ENCODE assay signal across 11 cellular contexts in the genomic region with DNA sequence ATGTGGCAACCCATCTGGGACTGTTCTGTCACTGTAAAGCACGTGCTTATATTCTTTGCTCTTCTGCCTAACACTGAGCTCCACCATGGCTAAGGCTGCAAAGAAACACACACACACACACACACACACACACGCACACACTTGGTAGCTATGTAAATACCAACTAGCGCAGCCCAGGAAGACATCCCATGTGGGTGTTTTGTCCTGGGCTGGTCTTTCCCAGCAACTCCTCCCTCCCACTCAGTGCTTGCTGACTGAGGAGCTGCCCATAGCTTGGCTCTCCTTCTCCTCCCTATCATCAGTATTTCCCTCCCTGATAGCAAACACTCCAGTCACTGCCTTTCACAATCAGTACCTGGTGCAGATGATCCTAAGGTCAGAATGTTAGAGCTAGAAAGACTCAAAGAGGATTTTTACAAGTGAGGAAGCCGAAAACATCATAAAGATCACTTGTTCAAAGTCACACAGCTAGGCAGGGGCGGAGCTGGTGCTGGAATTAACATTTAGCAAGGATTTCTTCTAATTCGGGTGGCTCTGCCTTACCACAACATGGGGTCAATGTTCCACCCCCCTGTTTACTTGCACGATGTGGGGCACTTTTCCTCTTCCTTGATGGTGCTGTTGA.
A peak's percentile ranks its signal among the peaks of the same experiment; 100 is the strongest.
DNase-seq lines count a peak whose midpoint lies in the region; ATAC-seq and TF ChIP-seq lines count a peak whose summit lies in the region.
"Had no signal": no experiment of that assay in that cellular context is flagged by ENCODE, and none has a peak within 500 bp of the region (broad histone marks: within the 10 kb centered on the region; RNA-seq: fewer than 3 reads in every experiment).

No MANE protein-coding gene starts in this region.

- H3K9ac ChIP-seq in colonic mucosa (ENCODE audit: low read depth in 2 of 2, low read length in 2 of 2) (no peak overlapping the region), mesenchymal stem cell (ENCODE audit: low read length) (no peak overlapping the region)

- POLR2A ChIA-PET in CD4-positive, alpha-beta T cell (lab: Charles Lee) = no interaction called here

- DNase-seq in CD1c-positive myeloid dendritic cell (ENCODE audit: extremely low spot score) (peak; percentile 50), NCI-H2029 (lab: John Stamatoyannopoulos, UW) (peak; percentile 86), colonic mucosa (peak; percentile 82), mesenchymal stem cell (peak; percentile 58), anterior cingulate cortex (lab: John Stamatoyannopoulos, UW) (no peak), RKO (ENCODE audit: low spot score) (no peak)
- DNase-seq in CD4-positive, alpha-beta T cell = no peak
- DNase-seq: activated CD4-positive, CD25-positive, alpha-beta regulatory T cell; COR-L47 had no signal

- no peak overlapping the region for H2AFZ ChIP-seq in mesenchymal stem cell (ENCODE audit: low read depth, low read length)

- no peak overlapping the region for H3K23ac ChIP-seq in mesenchymal stem cell (ENCODE audit: low read length in 2 of 2)

- no peaks in the 10 kb centered on the region for H3K9me3 Mint-ChIP-seq in CD4-positive, alpha-beta T cell

- H3K4me3 ChIP-seq in colonic mucosa = no peak overlapping the region
- no peak overlapping the region for H3K4me3 ChIP-seq in mesenchymal stem cell (ENCODE audit: insufficient read depth in 1 of 2, low read depth in 1 of 2, low read length in 2 of 2)
- H3K4me3 ChIP-seq: ascending aorta had no signal

- no peak for TF ChIP-seq CTCF in colonic mucosa (IDR thresholded peaks at IDR 0.05)
- TF ChIP-seq CTCF in CD4-positive, alpha-beta T cell (IDR thresholded peaks at IDR 0.05) = no peak

- H4K91ac ChIP-seq in mesenchymal stem cell (ENCODE audit: low read length) = no peak overlapping the region

- H3K27ac Mint-ChIP-seq in CD4-positive, alpha-beta T cell = no peak overlapping the region

- no peak overlapping the region for H3K4ac ChIP-seq in mesenchymal stem cell (ENCODE audit: low read depth in 1 of 2, low read length in 2 of 2)

- H2AK5ac ChIP-seq in mesenchymal stem cell (ENCODE audit: low read length, severe bottlenecking) = no peak overlapping the region

- H3K27me3 ChIP-seq in colonic mucosa = no peaks in the 10 kb centered on the region
- H3K27me3 ChIP-seq in mesenchymal stem cell (ENCODE audit: control insufficient read depth in 1 of 2, insufficient read depth in 1 of 2, low read length in 2 of 2) = no peaks in the 10 kb centered on the region
- H3K27me3 ChIP-seq in CD4-positive, alpha-beta T cell (ENCODE audit: control insufficient read depth, insufficient read depth, low read length) = no peaks in the 10 kb centered on the region
- H3K27me3 ChIP-seq: ascending aorta had no signal

- H3K27me3 Mint-ChIP-seq in CD4-positive, alpha-beta T cell = no peaks in the 10 kb centered on the region

- H2BK120ac ChIP-seq in mesenchymal stem cell (ENCODE audit: low read depth, low read length) = no peak overlapping the region

- H2BK12ac ChIP-seq in mesenchymal stem cell (ENCODE audit: low read length in 2 of 2) = peak overlapping the region in 1 of 2 experiments; percentile 18

- no peak overlapping the region for H3K4me2 ChIP-seq in mesenchymal stem cell (ENCODE audit: low read length, poor library complexity, severe bottlenecking)

- CTCF ChIA-PET in CD4-positive, alpha-beta T cell (lab: Charles Lee) = no interaction called here

- H3K4me3 Mint-ChIP-seq in CD4-positive, alpha-beta T cell = no peak overlapping the region

- no peak overlapping the region for H4K8ac ChIP-seq in mesenchymal stem cell (ENCODE audit: low read length)

- H3K36me3 ChIP-seq in colonic mucosa (no peaks in the 10 kb centered on the region), mesenchymal stem cell (ENCODE audit: control insufficient read depth in 1 of 2, insufficient read depth in 2 of 2, low read depth in 1 of 2, low read length in 2 of 2) (no peaks in the 10 kb centered on the region)
- H3K36me3 ChIP-seq: ascending aorta had no signal

- H3K36me3 Mint-ChIP-seq in CD4-positive, alpha-beta T cell (ENCODE audit: low read depth) = no peaks in the 10 kb centered on the region

- no peaks in the 10 kb centered on the region for H3K79me1 ChIP-seq in mesenchymal stem cell (replicated peaks; ENCODE audit: low read length, poor library complexity, severe bottlenecking)

- H2BK15ac ChIP-seq in mesenchymal stem cell (ENCODE audit: low read depth, poor library complexity, severe bottlenecking) = no peak overlapping the region

- no peaks in the 10 kb centered on the region for H3K4me1 Mint-ChIP-seq in CD4-positive, alpha-beta T cell (ENCODE audit: low read depth)

- H3K9me3 ChIP-seq in colonic mucosa = no peaks in the 10 kb centered on the region
- H3K9me3 ChIP-seq in mesenchymal stem cell (ENCODE audit: control insufficient read depth, low read length) = no peaks in the 10 kb centered on the region
- H3K9me3 ChIP-seq in CD4-positive, alpha-beta T cell (ENCODE audit: control insufficient read depth, low read length) = no peaks in the 10 kb centered on the region
- H3K9me3 ChIP-seq: ascending aorta had no signal

- H3K18ac ChIP-seq in mesenchymal stem cell (ENCODE audit: low read depth in 1 of 2, low read length in 2 of 2) = no peak overlapping the region

- intact Hi-C loops in colonic mucosa (cut with DNase I) = no loop called here
- intact Hi-C loops in CD4-positive, alpha-beta T cell (cut with DNase I, micrococcal nuclease) = no loop called here

- ATAC-seq in GM19467 (IDR thresholded peaks at IDR 0.05; ENCODE audit: unreplicated experiment) = no peak
- ATAC-seq in CD4-positive, alpha-beta T cell (ENCODE audit: poor library complexity) = no peak

- H2BK5ac ChIP-seq in mesenchymal stem cell (ENCODE audit: low read depth, low read length, poor library complexity, severe bottlenecking) = no peak overlapping the region

- WGBS in mesenchymal stem cell = 71% methylated on average over 6 of the region's 7 CpGs

- H3K27ac ChIP-seq in colonic mucosa = peak overlapping the region; percentile 44
- H3K27ac ChIP-seq in mesenchymal stem cell (ENCODE audit: low read length, poor library complexity, severe bottlenecking) = no peak overlapping the region
- no peak overlapping the region for H3K27ac ChIP-seq in CD4-positive, alpha-beta T cell (ENCODE audit: low read depth, low read length)
- H3K27ac ChIP-seq: ascending aorta had no signal

- no peak overlapping the region for H3K14ac ChIP-seq in mesenchymal stem cell (ENCODE audit: low read length in 2 of 2)

- H3K4me1 ChIP-seq in colonic mucosa (peaks cover 5% of the 10 kb centered on the region), mesenchymal stem cell (ENCODE audit: control insufficient read depth, insufficient read depth, low read depth, low read length) (peaks cover 2% of the 10 kb centered on the region)
- H3K4me1 ChIP-seq: ascending aorta had no signal

Comparison
In these comparisons a context has a peak if more than half of its experiments do, and no peak if none do; other contexts are left out.
1. DNase-seq: peak in CD1c-positive myeloid dendritic cell (single experiment), NCI-H2029 (single experiment), colonic mucosa (single experiment) and mesenchymal stem cell (single experiment); none in anterior cingulate cortex (0 of 58), CD4-positive, alpha-beta T cell (0 of 10) and RKO (single experiment).